20 cellular contexts compared by ENCODE assay signal in the genomic region with DNA sequence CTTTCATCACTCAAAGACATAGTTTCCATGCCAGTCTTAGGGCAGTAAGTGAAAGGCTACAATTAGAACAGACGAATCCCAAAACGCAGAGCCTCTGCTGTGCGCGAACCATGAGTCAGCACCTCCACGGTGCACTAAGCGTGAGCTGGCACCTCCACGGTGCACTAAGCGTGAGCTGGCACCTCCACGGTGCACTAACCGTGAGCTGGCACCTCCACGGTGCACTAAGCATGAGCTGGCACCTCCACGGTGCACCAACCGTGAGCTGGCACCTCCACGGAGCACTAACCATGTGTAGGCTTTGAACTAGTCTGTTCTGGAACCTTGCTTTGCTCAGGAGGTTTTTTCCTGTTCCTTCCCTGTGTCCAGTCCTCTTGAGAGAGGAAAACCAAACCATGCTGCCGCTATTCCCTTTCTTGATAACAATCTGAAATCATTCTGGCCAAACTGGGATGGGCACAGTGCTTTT.
DNase-seq lines count a peak whose midpoint lies in the region; ATAC-seq and TF ChIP-seq lines count a peak whose summit lies in the region.
"Had no signal": no experiment of that assay in that cellular context is flagged by ENCODE, and none has a peak within 500 bp of the region (broad histone marks: within the 10 kb centered on the region; RNA-seq: fewer than 3 reads in every experiment).

No MANE protein-coding gene starts in this region.

- H4K91ac ChIP-seq in neuronal stem cell (ENCODE audit: low read depth, low read length, poor library complexity), result no peak overlapping the region

- H3K27ac Mint-ChIP-seq in endodermal cell, result no peak overlapping the region
- H3K27ac Mint-ChIP-seq: CD8-positive, alpha-beta memory T cell had no signal

- H2AFZ ChIP-seq in neuronal stem cell (ENCODE audit: low read length), result peak overlapping the region; percentile 5

- H2BK5ac ChIP-seq in neuronal stem cell (ENCODE audit: low read length), result no peak overlapping the region

- ATAC-seq in RWPE2 (ENCODE audit: low read depth), result peak; percentile 59
- ATAC-seq in GM18909 (IDR thresholded peaks at IDR 0.05; ENCODE audit: poor library complexity, unreplicated experiment), result no peak
- ATAC-seq in GM19351 (IDR thresholded peaks at IDR 0.05; ENCODE audit: unreplicated experiment), result no peak

- H3K27ac ChIP-seq in RWPE2 (ENCODE audit: poor library complexity, severe bottlenecking), result peak overlapping the region; percentile 86
- H3K27ac ChIP-seq in endodermal cell (ENCODE audit: low read depth, low read length), result no peak overlapping the region
- no peak overlapping the region for H3K27ac ChIP-seq in neuronal stem cell (replicated peaks; ENCODE audit: low read length)
- H3K27ac ChIP-seq: BLaER1, HL-60, Peyer's patch had no signal

- H3K9ac ChIP-seq in endodermal cell (ENCODE audit: extremely low read depth, low read length, poor library complexity, severe bottlenecking) (no peak overlapping the region), neuronal stem cell (ENCODE audit: low read depth, low read length, poor library complexity) (no peak overlapping the region)
- H3K9ac ChIP-seq: BLaER1 had no signal

- H3K27me3 ChIP-seq in RWPE2 (ENCODE audit: insufficient read depth, poor library complexity, severe bottlenecking), result no peaks in the 10 kb centered on the region
- no peaks in the 10 kb centered on the region for H3K27me3 ChIP-seq in endodermal cell (ENCODE audit: control insufficient read depth, insufficient read depth, low read length, poor library complexity, severe bottlenecking)
- no peaks in the 10 kb centered on the region for H3K27me3 ChIP-seq in neuronal stem cell (ENCODE audit: control insufficient read depth in 3 of 3, insufficient read depth in 3 of 3, low read depth in 1 of 3, low read length in 3 of 3)
- H3K27me3 ChIP-seq: BLaER1, Peyer's patch had no signal

- H3K4me1 Mint-ChIP-seq in endodermal cell, result peaks cover 32% of the 10 kb centered on the region

- H3K36me3 ChIP-seq in RWPE2 (ENCODE audit: low read depth) (no peaks in the 10 kb centered on the region), endodermal cell (ENCODE audit: control insufficient read depth, insufficient read depth, low read length) (no peaks in the 10 kb centered on the region), neuronal stem cell (replicated peaks in 1 of 2; ENCODE audit: control insufficient read depth in 2 of 2, insufficient read depth in 2 of 2, low read length in 2 of 2) (no peaks in the 10 kb centered on the region)
- H3K36me3 ChIP-seq: BLaER1, HAP-1, Peyer's patch had no signal

- no peak overlapping the region for H2BK12ac ChIP-seq in neuronal stem cell (ENCODE audit: low read length)

- no peak overlapping the region for H3K4ac ChIP-seq in neuronal stem cell (ENCODE audit: low read length)

- H3K9me3 Mint-ChIP-seq in endodermal cell, result peaks cover 2% of the 10 kb centered on the region

- H3K4me1 ChIP-seq in RWPE2 (ENCODE audit: insufficient read depth, poor library complexity, severe bottlenecking), result peaks cover 19% of the 10 kb centered on the region
- H3K4me1 ChIP-seq in endodermal cell (ENCODE audit: control insufficient read depth, insufficient read depth, low read length), result peaks cover 13% of the 10 kb centered on the region
- H3K4me1 ChIP-seq in neuronal stem cell (ENCODE audit: control insufficient read depth in 2 of 2, insufficient read depth in 1 of 2, low read depth in 1 of 2, low read length in 2 of 2), result peaks cover 11 to 20% of the 10 kb centered on the region in 2 donors
- H3K4me1 ChIP-seq: HAP-1, Peyer's patch had no signal

- no peak overlapping the region for H3K4me3 Mint-ChIP-seq in endodermal cell
- H3K4me3 Mint-ChIP-seq: CD8-positive, alpha-beta memory T cell had no signal

- 95 to 100% methylated on average over 6 to 15 of the region's 15 CpGs for WGBS in endodermal cell (ENCODE audit: insufficient coverage in 1 of 2, insufficient read length in 1 of 2), 2 experiments
- no CpG with 5 or more reads among the region's 15 CpGs for WGBS in neuronal stem cell (ENCODE audit: extremely low coverage in 2 of 2, insufficient read length in 2 of 2, insufficient replicate concordance in 1 of 2), 2 donors

- peak overlapping the region; percentile 34 for H2AK5ac ChIP-seq in neuronal stem cell (ENCODE audit: low read depth, low read length)

- no peak overlapping the region for H3K4me2 ChIP-seq in neuronal stem cell (ENCODE audit: insufficient read depth, low read length, poor library complexity, severe bottlenecking)

- H3K9me3 ChIP-seq in RWPE2 (ENCODE audit: severe bottlenecking) (no peaks in the 10 kb centered on the region), endodermal cell (ENCODE audit: control insufficient read depth, low read length) (no peaks in the 10 kb centered on the region), neuronal stem cell (replicated peaks in 1 of 2; ENCODE audit: control insufficient read depth in 2 of 2, insufficient read depth in 1 of 2, low read depth in 1 of 2, low read length in 2 of 2) (no peaks in the 10 kb centered on the region)
- H3K9me3 ChIP-seq: HAP-1, Peyer's patch had no signal

- no peak overlapping the region for H4K8ac ChIP-seq in neuronal stem cell (ENCODE audit: low read depth, low read length)

- no peak for TF ChIP-seq CTCF in RWPE2 (IDR thresholded peaks at IDR 0.05; ENCODE audit: poor library complexity, severe bottlenecking)
- no peak for TF ChIP-seq CTCF in endodermal cell (conservative IDR thresholded peaks at IDR 0.05)

- DNase-seq in HT1080 (ENCODE audit: low read depth) (peak; percentile 55), RWPE2 (ENCODE audit: low spot score) (no peak), endodermal cell (peak; percentile 7), neuronal stem cell (ENCODE audit: low spot score) (no peak), NCI-H226 (no peak)
- no peak for DNase-seq in stimulated activated CD4-positive, alpha-beta T cell treated with anti-CD3 and anti-CD28 coated beads, Interleukin-2, amount 100 ng/mL, for 24 hours
- DNase-seq: CD8-positive, alpha-beta memory T cell; NCI-H1436 treated with DMSO at 0.1 percent for 48 hours; NCI-H2029 treated with DMSO at 0.1 percent for 48 hours; NCI-H2171 treated with DMSO at 0.1 percent for 48 hours; NCI-H510A treated with DMSO at 0.1 percent for 48 hours; NCI-H82; Peyer's patch; SHP77 treated with DMSO at 0.1 percent for 48 hours; T-helper 1 cell had no signal

- H3K18ac ChIP-seq in neuronal stem cell (ENCODE audit: low read length), result no peak overlapping the region

- H2BK15ac ChIP-seq in neuronal stem cell (ENCODE audit: low read length), result no peak overlapping the region

- no peaks in the 10 kb centered on the region for H3K36me3 Mint-ChIP-seq in endodermal cell (ENCODE audit: low read depth)
- H3K36me3 Mint-ChIP-seq: CD8-positive, alpha-beta memory T cell had no signal

- H3K79me1 ChIP-seq in neuronal stem cell (ENCODE audit: low read depth, low read length), result no peaks in the 10 kb centered on the region

- H3K4me3 ChIP-seq in RWPE2 (ENCODE audit: severe bottlenecking), result no peak overlapping the region
- no peak overlapping the region for H3K4me3 ChIP-seq in endodermal cell (ENCODE audit: low read length)
- no peak overlapping the region for H3K4me3 ChIP-seq in neuronal stem cell (ENCODE audit: low read length in 2 of 2)
- H3K4me3 ChIP-seq: BLaER1, HAP-1, Peyer's patch had no signal

- peaks cover 25% of the 10 kb centered on the region for H3K27me3 Mint-ChIP-seq in endodermal cell (ENCODE audit: insufficient read depth)

- H2BK120ac ChIP-seq in neuronal stem cell (ENCODE audit: low read depth, low read length), result no peak overlapping the region

- H3K23ac ChIP-seq in neuronal stem cell (ENCODE audit: low read depth, low read length, poor library complexity), result no peak overlapping the region

- H3K14ac ChIP-seq in neuronal stem cell (ENCODE audit: low read length), result no peak overlapping the region

Comparison
In these comparisons a context has a peak if more than half of its experiments do, and no peak if none do; other contexts are left out.
1. DNase-seq: peak in HT1080 (single experiment) and endodermal cell (single experiment); none in RWPE2 (single experiment), neuronal stem cell (single experiment), stimulated activated CD4-positive, alpha-beta T cell treated with anti-CD3 and anti-CD28 coated beads, Interleukin-2, amount 100 ng/mL, for 24 hours (0 of 2) and NCI-H226 (single experiment).